In the genomic region with DNA sequence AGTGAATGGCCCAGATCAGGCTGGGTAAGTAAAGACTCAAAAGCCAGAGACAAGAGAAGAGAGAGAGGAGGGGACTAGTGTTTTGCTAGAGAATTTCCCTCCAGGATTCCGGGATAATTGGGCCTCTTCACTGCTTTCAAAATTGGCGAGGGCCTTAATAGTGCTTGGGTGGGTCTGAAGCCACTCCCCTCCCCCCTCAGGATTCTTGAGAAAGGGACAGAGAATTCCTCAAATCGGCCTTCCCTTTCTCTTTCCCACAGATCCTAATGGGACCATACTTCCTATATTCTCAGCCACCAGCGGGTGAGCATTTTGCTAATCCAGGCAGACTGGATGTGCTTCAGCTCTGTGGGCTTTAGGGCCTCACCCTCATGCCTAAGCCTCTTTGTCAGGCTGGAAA, we compare ENCODE assay signal across 2 cellular contexts.
TF ChIP-seq lines count a peak whose summit lies in the region.

No MANE protein-coding gene starts in this region.

TF ChIP-seq in GM23338, 12 proteins besides CTCF, POLR2A, EP300 and RAD21:
- TF ChIP-seq, protein P1, sequence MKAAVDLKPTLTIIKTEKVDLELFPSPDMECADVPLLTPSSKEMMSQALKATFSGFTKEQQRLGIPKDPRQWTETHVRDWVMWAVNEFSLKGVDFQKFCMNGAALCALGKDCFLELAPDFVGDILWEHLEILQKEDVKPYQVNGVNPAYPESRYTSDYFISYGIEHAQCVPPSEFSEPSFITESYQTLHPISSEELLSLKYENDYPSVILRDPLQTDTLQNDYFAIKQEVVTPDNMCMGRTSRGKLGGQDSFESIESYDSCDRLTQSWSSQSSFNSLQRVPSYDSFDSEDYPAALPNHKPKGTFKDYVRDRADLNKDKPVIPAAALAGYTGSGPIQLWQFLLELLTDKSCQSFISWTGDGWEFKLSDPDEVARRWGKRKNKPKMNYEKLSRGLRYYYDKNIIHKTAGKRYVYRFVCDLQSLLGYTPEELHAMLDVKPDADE (IDR thresholded peaks at IDR 0.05): no peak
- no peak for TF ChIP-seq POLR2AphosphoS5 (IDR thresholded peaks at IDR 0.05; ENCODE audit: low read depth)
- TF ChIP-seq STAT1 (IDR thresholded peaks at IDR 0.05; ENCODE audit: unreplicated experiment): no peak
- no peak for TF ChIP-seq CREB1 (CRISPR knock-in tag; IDR thresholded peaks at IDR 0.05; ENCODE audit: low read depth)

TF ChIP-seq in WTC11, 78 proteins besides CTCF, POLR2A, EP300 and RAD21 (continued from another document):
- TF ChIP-seq, protein P2, sequence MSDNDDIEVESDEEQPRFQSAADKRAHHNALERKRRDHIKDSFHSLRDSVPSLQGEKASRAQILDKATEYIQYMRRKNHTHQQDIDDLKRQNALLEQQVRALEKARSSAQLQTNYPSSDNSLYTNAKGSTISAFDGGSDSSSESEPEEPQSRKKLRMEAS (CRISPR knock-in tag; IDR thresholded peaks at IDR 0.05): no peak
- no peak for TF ChIP-seq ELF4 (CRISPR knock-in tag; IDR thresholded peaks at IDR 0.05; ENCODE audit: low read depth)
- TF ChIP-seq FOXK1 (CRISPR knock-in tag; IDR thresholded peaks at IDR 0.05): no peak
- TF ChIP-seq ETV6 (CRISPR knock-in tag; IDR thresholded peaks at IDR 0.05): no peak
- TF ChIP-seq, protein P3, sequence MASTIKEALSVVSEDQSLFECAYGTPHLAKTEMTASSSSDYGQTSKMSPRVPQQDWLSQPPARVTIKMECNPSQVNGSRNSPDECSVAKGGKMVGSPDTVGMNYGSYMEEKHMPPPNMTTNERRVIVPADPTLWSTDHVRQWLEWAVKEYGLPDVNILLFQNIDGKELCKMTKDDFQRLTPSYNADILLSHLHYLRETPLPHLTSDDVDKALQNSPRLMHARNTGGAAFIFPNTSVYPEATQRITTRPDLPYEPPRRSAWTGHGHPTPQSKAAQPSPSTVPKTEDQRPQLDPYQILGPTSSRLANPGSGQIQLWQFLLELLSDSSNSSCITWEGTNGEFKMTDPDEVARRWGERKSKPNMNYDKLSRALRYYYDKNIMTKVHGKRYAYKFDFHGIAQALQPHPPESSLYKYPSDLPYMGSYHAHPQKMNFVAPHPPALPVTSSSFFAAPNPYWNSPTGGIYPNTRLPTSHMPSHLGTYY (CRISPR knock-in tag; IDR thresholded peaks at IDR 0.05): no peak
- no peak for TF ChIP-seq ZNF263 (CRISPR knock-in tag; IDR thresholded peaks at IDR 0.05; ENCODE audit: low read depth)
